In genomic region chr2:233210843-233211600, GRCh38 we compare ENCODE assay signal across 8 cellular contexts. TPM values are rescaled to one million over a fixed set of nuclear protein-coding genes. Genes with fewer than 3 reads are reported as not detected.
DNase-seq lines count a peak whose midpoint lies in the region; ATAC-seq and TF ChIP-seq lines count a peak whose summit lies in the region.

No MANE protein-coding gene starts in this region.

- H3K9me3 ChIP-seq in MM.1S (replicated peaks; ENCODE audit: insufficient read depth, low read length), result no peaks in the 10 kb centered on the region

- no peaks in the 10 kb centered on the region for H3K27me3 ChIP-seq in MM.1S (replicated peaks; ENCODE audit: insufficient read depth, low read length)

- intact Hi-C loops in Right ventricle myocardium superior (cut with DNase I), result no loop called here
- intact Hi-C loops in sciatic nerve (cut with DNase I), result no loop called here

- no peak for TF ChIP-seq CTCF in MM.1S (IDR thresholded peaks at IDR 0.05; ENCODE audit: low read length)

- no peaks in the 10 kb centered on the region for H4K20me1 ChIP-seq in MM.1S (ENCODE audit: insufficient read depth, low read length)

- ATAC-seq in Right ventricle myocardium superior (ENCODE audit: poor library complexity) (peak; percentile 80), sciatic nerve (peak; percentile 92), HG02678 (IDR thresholded peaks at IDR 0.05; ENCODE audit: unreplicated experiment) (no peak), HG02623 (IDR thresholded peaks at IDR 0.05; ENCODE audit: unreplicated experiment) (no peak)
- ATAC-seq in activated naive CD8-positive, alpha-beta T cell treated with anti-CD3 and anti-CD28 coated beads, Interleukin-2, amount 50 U/mL, for 24 hours, result no peak

- H2AFZ ChIP-seq in MM.1S (ENCODE audit: low read length), result no peak overlapping the region

- H3K4me1 Mint-ChIP-seq in activated naive CD8-positive, alpha-beta T cell treated with anti-CD3 and anti-CD28 coated beads, Interleukin-2, amount 50 U/mL, for 24 hours, result peaks cover 16% of the 10 kb centered on the region

- H3K27ac Mint-ChIP-seq in activated naive CD8-positive, alpha-beta T cell treated with anti-CD3 and anti-CD28 coated beads, Interleukin-2, amount 50 U/mL, for 24 hours, result no peak overlapping the region

- H3K36me3 Mint-ChIP-seq in activated naive CD8-positive, alpha-beta T cell treated with anti-CD3 and anti-CD28 coated beads, Interleukin-2, amount 50 U/mL, for 24 hours (ENCODE audit: low read depth), result peaks cover 6% of the 10 kb centered on the region

- H3K27me3 Mint-ChIP-seq in activated naive CD8-positive, alpha-beta T cell treated with anti-CD3 and anti-CD28 coated beads, Interleukin-2, amount 50 U/mL, for 24 hours, result no peaks in the 10 kb centered on the region

- no peak overlapping the region for H3K4me2 ChIP-seq in MM.1S (ENCODE audit: low read depth, low read length)

- H3K4me1 ChIP-seq in MM.1S (ENCODE audit: low read length), result no peaks in the 10 kb centered on the region

- no peaks in the 10 kb centered on the region for H3K9me2 ChIP-seq in MM.1S (replicated peaks; ENCODE audit: insufficient read depth, low read length)

- H3K9ac ChIP-seq in MM.1S (ENCODE audit: low read length), result no peak overlapping the region

- no peak overlapping the region for H3K27ac ChIP-seq in MM.1S (ENCODE audit: low read length)

- no peaks in the 10 kb centered on the region for H3F3A ChIP-seq in MM.1S (ENCODE audit: insufficient read depth, low read length)

- H3K4me3 ChIP-seq in MM.1S (ENCODE audit: low read length), result no peak overlapping the region

- H3K36me3 ChIP-seq in MM.1S (replicated peaks; ENCODE audit: insufficient read depth, low read length), result no peaks in the 10 kb centered on the region

- no peaks in the 10 kb centered on the region for H3K79me2 ChIP-seq in MM.1S (ENCODE audit: low read length)

- no peaks in the 10 kb centered on the region for H3K9me3 Mint-ChIP-seq in activated naive CD8-positive, alpha-beta T cell treated with anti-CD3 and anti-CD28 coated beads, Interleukin-2, amount 50 U/mL, for 24 hours

- DNase-seq in EL, result peak; percentile 90
- DNase-seq in T1000 (lab: John Stamatoyannopoulos, UW), result peak; percentile 64
- peak; percentile 83 for DNase-seq in Right ventricle myocardium superior
- DNase-seq in sciatic nerve (ENCODE audit: low spot score), result peak; percentile 92
- no peak for DNase-seq in MM.1S
- DNase-seq in activated naive CD8-positive, alpha-beta T cell treated with anti-CD3 and anti-CD28 coated beads, Interleukin-2, amount 50 U/mL, for 24 hours, result no peak

- no peak overlapping the region for H3K4me3 Mint-ChIP-seq in activated naive CD8-positive, alpha-beta T cell treated with anti-CD3 and anti-CD28 coated beads, Interleukin-2, amount 50 U/mL, for 24 hours

RNA-seq across cellular contexts. Expression of gene ATG16L1, which starts 40.5 kb away (rescaled TPM):
- total RNA-seq in Right ventricle myocardium superior (17.9 TPM), sciatic nerve (26.4 TPM)

Comparison
In these comparisons a context has a peak if more than half of its experiments do, and no peak if none do; other contexts are left out.
1. DNase-seq: peak in EL (single experiment), T1000 (single experiment), Right ventricle myocardium superior (single experiment) and sciatic nerve (single experiment); none in MM.1S (single experiment) and activated naive CD8-positive, alpha-beta T cell treated with anti-CD3 and anti-CD28 coated beads, Interleukin-2, amount 50 U/mL, for 24 hours (single experiment).
2. ATAC-seq: peak in Right ventricle myocardium superior (single experiment) and sciatic nerve (single experiment); none in HG02678 (single experiment), HG02623 (single experiment) and activated naive CD8-positive, alpha-beta T cell treated with anti-CD3 and anti-CD28 coated beads, Interleukin-2, amount 50 U/mL, for 24 hours (single experiment).